In the genomic region with DNA sequence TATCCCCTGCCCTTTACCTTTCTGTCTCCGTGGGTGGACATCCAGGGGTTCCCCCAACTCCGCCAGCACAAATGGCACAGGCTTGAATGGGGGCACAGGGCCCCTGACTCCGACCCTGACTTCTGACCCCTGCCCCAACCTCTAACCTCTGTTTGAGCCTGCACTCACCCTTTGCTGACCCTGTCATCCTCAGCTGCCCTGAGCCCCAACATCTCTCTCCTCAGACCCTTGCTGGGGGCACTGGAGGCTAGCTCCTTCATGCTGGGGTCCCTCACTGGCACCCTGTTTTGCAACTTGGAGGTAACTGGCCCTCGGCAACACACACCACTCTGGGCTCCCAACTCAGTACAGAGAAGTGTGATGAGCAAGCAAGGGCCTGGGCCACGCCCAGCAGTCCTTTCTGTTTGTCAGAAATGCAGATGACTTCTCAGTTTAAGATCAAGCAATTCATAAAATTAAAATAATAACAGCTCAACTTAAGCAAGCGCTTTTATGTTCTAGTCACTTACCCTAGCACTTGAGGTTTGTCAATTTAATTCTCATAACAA, we compare ENCODE assay signal across 17 cellular contexts. TPM values are rescaled to one million over a fixed set of nuclear protein-coding genes. Genes with fewer than 3 reads are reported as not detected.
DNase-seq lines count a peak whose midpoint lies in the region; ATAC-seq and TF ChIP-seq lines count a peak whose summit lies in the region.
"Had no signal": no experiment of that assay in that cellular context is flagged by ENCODE, and none has a peak within 500 bp of the region (broad histone marks: within the 10 kb centered on the region; RNA-seq: fewer than 3 reads in every experiment).

No MANE protein-coding gene starts in this region.

- H2AK5ac ChIP-seq in neuronal stem cell (ENCODE audit: low read depth, low read length) = no peak overlapping the region

- H3K4me1 ChIP-seq in heart left ventricle = peaks cover 0 to 54% (median 39%) of the 10 kb centered on the region in 12 donors
- H3K4me1 ChIP-seq in neuronal stem cell (ENCODE audit: control insufficient read depth in 2 of 2, insufficient read depth in 1 of 2, low read depth in 1 of 2, low read length in 2 of 2) = peaks cover 3 to 4% of the 10 kb centered on the region in 2 donors
- peaks cover 60% of the 10 kb centered on the region for H3K4me1 ChIP-seq in vagina
- H3K4me1 ChIP-seq: SJCRH30 had no signal

- intact Hi-C loops in heart left ventricle (cut with DNase I) = loop anchor here in 1 of 10 donors (5.0 kb wide), 1 partner anchor 1420 kb away; no protein-coding TSS in a partner anchor
- intact Hi-C loops in left ventricle myocardium superior (cut with micrococcal nuclease) = no loop called here
- intact Hi-C loops in vagina (cut with DNase I) = no loop called here

- no peak overlapping the region for H3K14ac ChIP-seq in neuronal stem cell (ENCODE audit: low read length)

- peak in 1 of 5 donors; percentile 11 for DNase-seq in heart left ventricle
- DNase-seq in left ventricle myocardium superior = no peak
- no peak for DNase-seq in neuronal stem cell (ENCODE audit: low spot score)
- no peak for DNase-seq in vagina (ENCODE audit: extremely low spot score in 2 of 2)
- DNase-seq in DMS79 (lab: John Stamatoyannopoulos, UW) = no peak
- no peak for DNase-seq in nucleus accumbens (lab: John Stamatoyannopoulos, UW)
- no peak for DNase-seq in NCI-H748 (lab: John Stamatoyannopoulos, UW; ENCODE audit: unreplicated experiment)
- DNase-seq: activated naive CD4-positive, alpha-beta T cell treated with anti-CD3 and anti-CD28 coated beads for 36 hours; AML-193; NCI-H2107; SJCRH30; stimulated activated naive CD4-positive, alpha-beta T cell had no signal

- no peak overlapping the region for H3K18ac ChIP-seq in neuronal stem cell (ENCODE audit: low read length)

- no peaks in the 10 kb centered on the region for H3K79me1 ChIP-seq in neuronal stem cell (ENCODE audit: low read depth, low read length)

- H3K4me2 ChIP-seq in neuronal stem cell (ENCODE audit: insufficient read depth, low read length, poor library complexity, severe bottlenecking) = no peak overlapping the region
- H3K4me2 ChIP-seq: GM23338, hepatocyte, neural progenitor cell had no signal

- no peak overlapping the region for H2BK5ac ChIP-seq in neuronal stem cell (ENCODE audit: low read length)

- no peak overlapping the region for H3K23ac ChIP-seq in neuronal stem cell (ENCODE audit: low read depth, low read length, poor library complexity)

- no peak for TF ChIP-seq CTCF in heart left ventricle (IDR thresholded peaks at IDR 0.05)
- TF ChIP-seq CTCF in vagina (IDR thresholded peaks at IDR 0.05) = no peak

- H3K27ac ChIP-seq in heart left ventricle (peak overlapping the region; percentile 24 to 96 (median 88)), neuronal stem cell (replicated peaks; ENCODE audit: low read length) (no peak overlapping the region), vagina (peak overlapping the region; percentile 77)
- H3K27ac ChIP-seq: cardiac muscle cell, hepatocyte, neural progenitor cell, SJCRH30 had no signal

- no peaks in the 10 kb centered on the region for H3K27me3 ChIP-seq in heart left ventricle
- H3K27me3 ChIP-seq in neuronal stem cell (ENCODE audit: control insufficient read depth in 3 of 3, insufficient read depth in 3 of 3, low read depth in 1 of 3, low read length in 3 of 3) = no peaks in the 10 kb centered on the region
- H3K27me3 ChIP-seq in vagina = no peaks in the 10 kb centered on the region
- H3K27me3 ChIP-seq: cardiac muscle cell, hepatocyte, neural progenitor cell, SJCRH30 had no signal

- H3K4me3 ChIP-seq in heart left ventricle = peak overlapping the region; percentile 38 to 81 (median 64)
- no peak overlapping the region for H3K4me3 ChIP-seq in neuronal stem cell (ENCODE audit: low read length in 2 of 2)
- H3K4me3 ChIP-seq in vagina = peak overlapping the region; percentile 10 to 46
- H3K4me3 ChIP-seq: cardiac muscle cell, GM23338, hepatocyte, neural progenitor cell, SJCRH30 had no signal

- no peak overlapping the region for H4K91ac ChIP-seq in neuronal stem cell (ENCODE audit: low read depth, low read length, poor library complexity)

- no peaks in the 10 kb centered on the region for H3K9me3 ChIP-seq in heart left ventricle
- peaks cover 0 to 1% of the 10 kb centered on the region in 2 donors for H3K9me3 ChIP-seq in neuronal stem cell (replicated peaks in 1 of 2; ENCODE audit: control insufficient read depth in 2 of 2, insufficient read depth in 1 of 2, low read depth in 1 of 2, low read length in 2 of 2)
- no peaks in the 10 kb centered on the region for H3K9me3 ChIP-seq in vagina
- H3K9me3 ChIP-seq: SJCRH30 had no signal

- WGBS in heart left ventricle, 4 donors = 62 to 80% (median 67%) methylated on average over 6 of the region's 6 CpGs
- WGBS in neuronal stem cell (ENCODE audit: extremely low coverage in 2 of 2, insufficient read length in 2 of 2, insufficient replicate concordance in 1 of 2), 2 donors = no CpG with 5 or more reads among the region's 6 CpGs

- H2BK120ac ChIP-seq in neuronal stem cell (ENCODE audit: low read depth, low read length) = no peak overlapping the region

- ATAC-seq in heart left ventricle (no peak), left ventricle myocardium superior (no peak), esophagus mucosa (peak; percentile 47)
- ATAC-seq: GM23338 had no signal

- H3K36me3 ChIP-seq in heart left ventricle (peaks cover 0 to 7% (median 0%) of the 10 kb centered on the region in 9 donors), neuronal stem cell (replicated peaks in 1 of 2; ENCODE audit: control insufficient read depth in 2 of 2, insufficient read depth in 2 of 2, low read length in 2 of 2) (no peaks in the 10 kb centered on the region), vagina (no peaks in the 10 kb centered on the region)
- H3K36me3 ChIP-seq: cardiac muscle cell, neural progenitor cell, SJCRH30 had no signal

- H2AFZ ChIP-seq in neuronal stem cell (ENCODE audit: low read length) = no peak overlapping the region
- H2AFZ ChIP-seq: GM23338, hepatocyte, neural progenitor cell had no signal

- no peak overlapping the region for H3K4ac ChIP-seq in neuronal stem cell (ENCODE audit: low read length)

- H4K8ac ChIP-seq in neuronal stem cell (ENCODE audit: low read depth, low read length) = no peak overlapping the region

- no peak overlapping the region for H2BK15ac ChIP-seq in neuronal stem cell (ENCODE audit: low read length)

- peak overlapping the region; percentile 27 for H3K9ac ChIP-seq in neuronal stem cell (ENCODE audit: low read depth, low read length, poor library complexity)
- H3K9ac ChIP-seq: neural progenitor cell had no signal

- TF ChIP-seq POLR2A in heart left ventricle (IDR thresholded peaks at IDR 0.05) (no peak), vagina (IDR thresholded peaks at IDR 0.05) (no peak)

- H2BK12ac ChIP-seq in neuronal stem cell (ENCODE audit: low read length) = no peak overlapping the region

RNA-seq across cellular contexts. Expression of a gene that starts 2.1 kb away (rescaled TPM):
- 100 to 1,000 TPM; 135 to 458 (median 177) TPM for total RNA-seq in heart left ventricle
- 100 to 1,000 TPM; 446 to 469 TPM for polyA plus RNA-seq in heart left ventricle
- total RNA-seq in left ventricle myocardium superior = 151 TPM
- 70.2 TPM for total RNA-seq in esophagus mucosa
- polyA plus RNA-seq in neuronal stem cell (2013, experiment 1 of 2) = 8.0 TPM
- polyA plus RNA-seq in neuronal stem cell (2013, experiment 2 of 2) = 8.8 TPM
- total RNA-seq in vagina = 209 TPM

RNA-seq across cellular contexts. Expression of a gene that starts 16.8 kb away (rescaled TPM):
- total RNA-seq in heart left ventricle (100 to 1,000 TPM in 1 of 9 donors, 10 to 100 TPM in 8; 44.8 to 102 (median 61.4) TPM), left ventricle myocardium superior (41.1 TPM), esophagus mucosa (30.8 TPM), vagina (171 TPM)
- polyA plus RNA-seq in heart left ventricle = 10 to 100 TPM; 68.9 to 71.3 TPM
- polyA plus RNA-seq in neuronal stem cell (2013, experiment 1 of 2) = 69.0 TPM
- polyA plus RNA-seq in neuronal stem cell (2013, experiment 2 of 2) = 68.1 TPM

RNA-seq across cellular contexts. Expression of a gene that starts 31.5 kb away (rescaled TPM):
- total RNA-seq in heart left ventricle (10 to 100 TPM in 7 of 9 donors, 1 to 10 TPM in 2; 8.9 to 30.8 (median 16.0) TPM), left ventricle myocardium superior (9.7 TPM), esophagus mucosa (18.1 TPM), vagina (18.9 TPM)
- polyA plus RNA-seq in heart left ventricle = 10 to 100 TPM; 19.4 to 45.0 TPM
- 39.8 TPM for polyA plus RNA-seq in neuronal stem cell (2013, experiment 1 of 2)
- 38.1 TPM for polyA plus RNA-seq in neuronal stem cell (2013, experiment 2 of 2)

RNA-seq across cellular contexts. Expression of a gene that starts 31.6 kb away (rescaled TPM):
- total RNA-seq in heart left ventricle (100 to 1,000 TPM; 161 to 268 (median 209) TPM), left ventricle myocardium superior (198 TPM), esophagus mucosa (67.3 TPM), vagina (109 TPM)
- polyA plus RNA-seq in heart left ventricle = 100 to 1,000 TPM; 113 to 123 TPM
- polyA plus RNA-seq in neuronal stem cell (2013, experiment 1 of 2) = 106 TPM
- polyA plus RNA-seq in neuronal stem cell (2013, experiment 2 of 2) = 112 TPM

Comparison
In these comparisons a context has a peak if more than half of its experiments do, and no peak if none do; other contexts are left out.
1. H3K4me3 ChIP-seq: peak in heart left ventricle (12 of 12) and vagina (2 of 2); none in neuronal stem cell (0 of 2).